21 cellular contexts compared by ENCODE assay signal in genomic region chr11:31141804-31142203, GRCh38.
DNase-seq lines count a peak whose midpoint lies in the region; ATAC-seq, FAIRE-seq and TF ChIP-seq lines count a peak whose summit lies in the region.
"Had no signal": no experiment of that assay in that cellular context is flagged by ENCODE, and none has a peak within 500 bp of the region (broad histone marks: within the 10 kb centered on the region; RNA-seq: fewer than 3 reads in every experiment).

No MANE protein-coding gene starts in this region.

- H3K27ac ChIP-seq in astrocyte (ENCODE audit: low read depth, low read length) = no peak overlapping the region
- H3K27ac ChIP-seq in neural cell (ENCODE audit: low read length) = no peak overlapping the region
- H3K27ac ChIP-seq in psoas muscle = no peak overlapping the region
- H3K27ac ChIP-seq in sigmoid colon = no peak overlapping the region
- H3K27ac ChIP-seq: C4-2B, cardiac muscle cell, pancreas, upper lobe of right lung had no signal

- no peak overlapping the region for H3K27ac Mint-ChIP-seq in astrocyte (ENCODE audit: unreplicated experiment)
- H3K27ac Mint-ChIP-seq: activated B cell treated with CpG ODN at 0.5 μM for 24 hours, naive B cell had no signal

- H2AFZ ChIP-seq in astrocyte (ENCODE audit: low read depth, low read length) (no peak overlapping the region), neural cell (ENCODE audit: low read depth, low read length) (no peak overlapping the region)

- no peak for FAIRE-seq in astrocyte (lab: Jason Lieb, UNC)
- FAIRE-seq: pancreas had no signal

- H3K79me2 ChIP-seq in astrocyte (ENCODE audit: insufficient read depth, low read length) (no peaks in the 10 kb centered on the region), neural cell (replicated peaks; ENCODE audit: insufficient read depth, low read length) (no peaks in the 10 kb centered on the region)

- H3K27me3 ChIP-seq in astrocyte (ENCODE audit: insufficient read depth, low read length) (no peaks in the 10 kb centered on the region), neural cell (ENCODE audit: insufficient read depth, low read depth, low read length) (no peaks in the 10 kb centered on the region), psoas muscle (ENCODE audit: insufficient read depth in 3 of 3, low read length in 2 of 3) (peaks cover 0 to 1% (median 0%) of the 10 kb centered on the region in 3 donors), sigmoid colon (no peaks in the 10 kb centered on the region)
- H3K27me3 ChIP-seq: cardiac muscle cell, pancreas, upper lobe of right lung had no signal

- no peak overlapping the region for H3K4me3 Mint-ChIP-seq in astrocyte (ENCODE audit: unreplicated experiment)
- H3K4me3 Mint-ChIP-seq: activated B cell treated with CpG ODN at 0.5 μM for 24 hours, naive B cell had no signal

- H3K9me3 ChIP-seq in astrocyte (ENCODE audit: insufficient read depth, low read depth, low read length) (no peaks in the 10 kb centered on the region), neural cell (ENCODE audit: low read length) (no peaks in the 10 kb centered on the region), psoas muscle (no peaks in the 10 kb centered on the region), sigmoid colon (no peaks in the 10 kb centered on the region)
- H3K9me3 ChIP-seq: pancreas, upper lobe of right lung had no signal

- no peak for TF ChIP-seq RAD21 in neural cell (conservative IDR thresholded peaks at IDR 0.05)

- H3K9me2 ChIP-seq in neural cell (ENCODE audit: insufficient read depth, low read length) = no peaks in the 10 kb centered on the region

- H3K9ac ChIP-seq in astrocyte (ENCODE audit: low read length) (no peak overlapping the region), neural cell (ENCODE audit: low read length) (no peak overlapping the region)

- TF ChIP-seq EP300 in neural cell (conservative IDR thresholded peaks at IDR 0.05; ENCODE audit: poor library complexity, severe bottlenecking) = no peak
- no peak for TF ChIP-seq EP300 in sigmoid colon (IDR thresholded peaks at IDR 0.05)

- no peak for TF ChIP-seq POLR2A in sigmoid colon (IDR thresholded peaks at IDR 0.05)

- H3K4me3 ChIP-seq in astrocyte (ENCODE audit: insufficient read depth, low read depth, low read length) = no peak overlapping the region
- no peak overlapping the region for H3K4me3 ChIP-seq in neural cell (ENCODE audit: low read length)
- H3K4me3 ChIP-seq in psoas muscle = no peak overlapping the region
- no peak overlapping the region for H3K4me3 ChIP-seq in sigmoid colon
- H3K4me3 ChIP-seq: cardiac muscle cell, pancreas, upper lobe of right lung had no signal

- H3F3A ChIP-seq in neural cell (ENCODE audit: insufficient read depth, low read length, poor library complexity, severe bottlenecking) = no peaks in the 10 kb centered on the region

- intact Hi-C loops in psoas muscle (cut with DNase I) (no loop called here), sigmoid colon (cut with DNase I) (no loop called here)

- DNase-seq in COLO668 (lab: John Stamatoyannopoulos, UW; ENCODE audit: unreplicated experiment) = peak; percentile 12
- peak; percentile 39 for DNase-seq in NCI-H146 treated with DMSO at 0.1 percent for 48 hours (lab: John Stamatoyannopoulos, UW; ENCODE audit: unreplicated experiment)
- DNase-seq in astrocyte (ENCODE audit: low read depth) = no peak
- no peak for DNase-seq in DMS79 treated with DMSO at 0.1 percent for 48 hours (lab: John Stamatoyannopoulos, UW)
- no peak for DNase-seq in psoas muscle
- no peak for DNase-seq in sigmoid colon
- DNase-seq: activated B cell treated with CpG ODN at 0.5 μM for 24 hours; activated CD4-positive, alpha-beta T cell treated with anti-CD3 and anti-CD28 coated beads, Interleukin-2, amount 50 U/mL, for 48 hours; activated effector memory CD4-positive, alpha-beta T cell treated with anti-CD3 and anti-CD28 coated beads, Interleukin-2, amount 50 U/mL, for 16 hours; mesenchymal stem cell; naive B cell; NCI-H1694; NCI-H524; pancreas; T1000; upper lobe of right lung had no signal

- ATAC-seq in psoas muscle (no peak), GM19463 (IDR thresholded peaks at IDR 0.05; ENCODE audit: unreplicated experiment) (no peak)
- ATAC-seq: HCT116, pancreas, upper lobe of right lung had no signal

- H3K36me3 ChIP-seq in astrocyte (ENCODE audit: insufficient read depth, low read length) (no peaks in the 10 kb centered on the region), neural cell (ENCODE audit: insufficient read depth, low read length) (no peaks in the 10 kb centered on the region), psoas muscle (ENCODE audit: insufficient read depth in 1 of 2, low read depth in 1 of 2) (no peaks in the 10 kb centered on the region), sigmoid colon (no peaks in the 10 kb centered on the region)
- H3K36me3 ChIP-seq: cardiac muscle cell, pancreas, upper lobe of right lung had no signal

- H4K20me1 ChIP-seq in astrocyte (ENCODE audit: insufficient read depth, low read length) (no peaks in the 10 kb centered on the region), neural cell (ENCODE audit: insufficient read depth) (no peaks in the 10 kb centered on the region)

- H3K4me1 Mint-ChIP-seq in astrocyte (ENCODE audit: low read depth, unreplicated experiment) = no peaks in the 10 kb centered on the region
- H3K4me1 Mint-ChIP-seq: activated B cell treated with CpG ODN at 0.5 μM for 24 hours, naive B cell had no signal

- H3K27me3 Mint-ChIP-seq in astrocyte (ENCODE audit: low read depth, unreplicated experiment) = no peaks in the 10 kb centered on the region
- H3K27me3 Mint-ChIP-seq: activated B cell treated with CpG ODN at 0.5 μM for 24 hours, naive B cell had no signal

- no peaks in the 10 kb centered on the region for H3K36me3 Mint-ChIP-seq in astrocyte (ENCODE audit: low read depth, unreplicated experiment)
- H3K36me3 Mint-ChIP-seq: naive B cell had no signal

- H3K4me1 ChIP-seq in astrocyte (ENCODE audit: insufficient read depth, low read length) (no peaks in the 10 kb centered on the region), psoas muscle (no peaks in the 10 kb centered on the region), sigmoid colon (no peaks in the 10 kb centered on the region)
- H3K4me1 ChIP-seq: pancreas, upper lobe of right lung had no signal

- TF ChIP-seq CTCF in astrocyte (IDR thresholded peaks at IDR 0.05; ENCODE audit: insufficient read depth, low read depth, low read length) = no peak
- no peak for TF ChIP-seq CTCF in neural cell (IDR thresholded peaks at IDR 0.05; ENCODE audit: poor library complexity, severe bottlenecking)
- TF ChIP-seq CTCF in psoas muscle (IDR thresholded peaks at IDR 0.05) = no peak
- TF ChIP-seq CTCF in sigmoid colon (IDR thresholded peaks at IDR 0.05) = no peak

- 34 to 43% (median 40%) methylated on average over 6 of the region's 6 CpGs for WGBS in psoas muscle, 3 donors
- WGBS in sigmoid colon, 2 donors = 30 to 58% methylated on average over 6 of the region's 6 CpGs

- H3K4me2 ChIP-seq in astrocyte (ENCODE audit: low read length) (peak overlapping the region; percentile 46), neural cell (ENCODE audit: low read length) (no peak overlapping the region)

- no peaks in the 10 kb centered on the region for H3K9me3 Mint-ChIP-seq in astrocyte (ENCODE audit: unreplicated experiment)
- H3K9me3 Mint-ChIP-seq: activated B cell treated with CpG ODN at 0.5 μM for 24 hours had no signal

TF ChIP-seq in neural cell, 6 proteins besides CTCF, POLR2A, EP300 and RAD21:
- TF ChIP-seq POLR2AphosphoS5 (IDR thresholded peaks at IDR 0.05) (peak; percentile 16), TAF1 (IDR thresholded peaks at IDR 0.05; ENCODE audit: low read depth) (no peak)
- TF ChIP-seq, protein P1, sequence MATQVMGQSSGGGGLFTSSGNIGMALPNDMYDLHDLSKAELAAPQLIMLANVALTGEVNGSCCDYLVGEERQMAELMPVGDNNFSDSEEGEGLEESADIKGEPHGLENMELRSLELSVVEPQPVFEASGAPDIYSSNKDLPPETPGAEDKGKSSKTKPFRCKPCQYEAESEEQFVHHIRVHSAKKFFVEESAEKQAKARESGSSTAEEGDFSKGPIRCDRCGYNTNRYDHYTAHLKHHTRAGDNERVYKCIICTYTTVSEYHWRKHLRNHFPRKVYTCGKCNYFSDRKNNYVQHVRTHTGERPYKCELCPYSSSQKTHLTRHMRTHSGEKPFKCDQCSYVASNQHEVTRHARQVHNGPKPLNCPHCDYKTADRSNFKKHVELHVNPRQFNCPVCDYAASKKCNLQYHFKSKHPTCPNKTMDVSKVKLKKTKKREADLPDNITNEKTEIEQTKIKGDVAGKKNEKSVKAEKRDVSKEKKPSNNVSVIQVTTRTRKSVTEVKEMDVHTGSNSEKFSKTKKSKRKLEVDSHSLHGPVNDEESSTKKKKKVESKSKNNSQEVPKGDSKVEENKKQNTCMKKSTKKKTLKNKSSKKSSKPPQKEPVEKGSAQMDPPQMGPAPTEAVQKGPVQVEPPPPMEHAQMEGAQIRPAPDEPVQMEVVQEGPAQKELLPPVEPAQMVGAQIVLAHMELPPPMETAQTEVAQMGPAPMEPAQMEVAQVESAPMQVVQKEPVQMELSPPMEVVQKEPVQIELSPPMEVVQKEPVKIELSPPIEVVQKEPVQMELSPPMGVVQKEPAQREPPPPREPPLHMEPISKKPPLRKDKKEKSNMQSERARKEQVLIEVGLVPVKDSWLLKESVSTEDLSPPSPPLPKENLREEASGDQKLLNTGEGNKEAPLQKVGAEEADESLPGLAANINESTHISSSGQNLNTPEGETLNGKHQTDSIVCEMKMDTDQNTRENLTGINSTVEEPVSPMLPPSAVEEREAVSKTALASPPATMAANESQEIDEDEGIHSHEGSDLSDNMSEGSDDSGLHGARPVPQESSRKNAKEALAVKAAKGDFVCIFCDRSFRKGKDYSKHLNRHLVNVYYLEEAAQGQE (IDR thresholded peaks at IDR 0.05; ENCODE audit: borderline replicate concordance) = no peak

Comparison
In these comparisons a context has a peak if more than half of its experiments do, and no peak if none do; other contexts are left out.
1. DNase-seq: peak in COLO668 (single experiment) and NCI-H146 treated with DMSO at 0.1 percent for 48 hours (single experiment); none in astrocyte (single experiment), DMS79 treated with DMSO at 0.1 percent for 48 hours (single experiment), psoas muscle (0 of 2) and sigmoid colon (single experiment).